Comparison of ENCODE assay signal across 1 cellular context in the genomic region with DNA sequence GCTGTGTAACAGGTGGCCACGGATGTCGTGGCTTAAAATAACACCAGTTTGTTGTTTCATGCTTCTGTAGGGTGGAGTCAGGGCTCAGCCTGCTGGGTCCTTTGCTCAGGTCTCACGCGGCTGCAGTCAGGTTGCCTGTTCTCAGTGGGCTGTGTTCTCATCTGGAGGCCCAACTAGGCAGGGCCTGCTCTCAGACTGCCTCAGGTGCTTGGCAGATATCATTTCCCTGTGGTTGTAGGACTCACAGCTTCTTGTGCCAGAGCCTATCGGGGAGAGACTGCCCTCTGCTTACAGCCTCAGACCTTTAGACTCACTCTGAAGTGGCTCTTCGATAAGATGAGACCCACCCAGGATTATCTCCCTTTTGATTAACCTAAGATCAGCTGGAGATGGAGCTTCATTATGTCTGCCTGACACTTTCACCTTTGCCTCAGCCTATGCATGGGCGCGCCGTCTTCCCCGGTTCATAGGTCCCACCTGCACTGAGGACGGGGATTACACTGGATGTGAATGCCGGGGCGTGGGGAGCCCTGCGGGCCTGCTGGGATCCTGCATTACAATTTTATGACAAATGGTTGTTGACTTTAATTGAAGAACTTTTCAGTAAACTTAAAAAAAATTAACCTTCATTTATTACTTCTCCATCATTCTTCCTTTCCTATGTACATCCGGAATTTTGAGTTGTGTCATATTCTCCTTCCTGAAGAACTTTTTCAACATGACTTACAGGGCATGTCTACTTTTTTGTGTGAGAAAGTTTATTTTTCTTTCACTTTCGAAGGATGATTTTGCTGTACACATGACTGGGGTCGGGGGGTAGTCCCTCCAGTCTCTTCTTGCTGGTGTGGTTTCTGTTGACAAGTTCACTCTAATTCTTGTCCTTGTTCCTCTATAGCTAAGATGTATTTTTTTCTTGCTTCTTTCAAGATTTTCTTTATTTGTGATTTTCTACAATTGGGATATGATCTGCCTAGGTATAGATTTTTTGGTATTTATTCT.
TF ChIP-seq lines count a peak whose summit lies in the region.

No MANE protein-coding gene starts in this region.

TF ChIP-seq in GM23338, 12 proteins besides CTCF, POLR2A, EP300 and RAD21 (continued from another document):
- TF ChIP-seq, protein P1, sequence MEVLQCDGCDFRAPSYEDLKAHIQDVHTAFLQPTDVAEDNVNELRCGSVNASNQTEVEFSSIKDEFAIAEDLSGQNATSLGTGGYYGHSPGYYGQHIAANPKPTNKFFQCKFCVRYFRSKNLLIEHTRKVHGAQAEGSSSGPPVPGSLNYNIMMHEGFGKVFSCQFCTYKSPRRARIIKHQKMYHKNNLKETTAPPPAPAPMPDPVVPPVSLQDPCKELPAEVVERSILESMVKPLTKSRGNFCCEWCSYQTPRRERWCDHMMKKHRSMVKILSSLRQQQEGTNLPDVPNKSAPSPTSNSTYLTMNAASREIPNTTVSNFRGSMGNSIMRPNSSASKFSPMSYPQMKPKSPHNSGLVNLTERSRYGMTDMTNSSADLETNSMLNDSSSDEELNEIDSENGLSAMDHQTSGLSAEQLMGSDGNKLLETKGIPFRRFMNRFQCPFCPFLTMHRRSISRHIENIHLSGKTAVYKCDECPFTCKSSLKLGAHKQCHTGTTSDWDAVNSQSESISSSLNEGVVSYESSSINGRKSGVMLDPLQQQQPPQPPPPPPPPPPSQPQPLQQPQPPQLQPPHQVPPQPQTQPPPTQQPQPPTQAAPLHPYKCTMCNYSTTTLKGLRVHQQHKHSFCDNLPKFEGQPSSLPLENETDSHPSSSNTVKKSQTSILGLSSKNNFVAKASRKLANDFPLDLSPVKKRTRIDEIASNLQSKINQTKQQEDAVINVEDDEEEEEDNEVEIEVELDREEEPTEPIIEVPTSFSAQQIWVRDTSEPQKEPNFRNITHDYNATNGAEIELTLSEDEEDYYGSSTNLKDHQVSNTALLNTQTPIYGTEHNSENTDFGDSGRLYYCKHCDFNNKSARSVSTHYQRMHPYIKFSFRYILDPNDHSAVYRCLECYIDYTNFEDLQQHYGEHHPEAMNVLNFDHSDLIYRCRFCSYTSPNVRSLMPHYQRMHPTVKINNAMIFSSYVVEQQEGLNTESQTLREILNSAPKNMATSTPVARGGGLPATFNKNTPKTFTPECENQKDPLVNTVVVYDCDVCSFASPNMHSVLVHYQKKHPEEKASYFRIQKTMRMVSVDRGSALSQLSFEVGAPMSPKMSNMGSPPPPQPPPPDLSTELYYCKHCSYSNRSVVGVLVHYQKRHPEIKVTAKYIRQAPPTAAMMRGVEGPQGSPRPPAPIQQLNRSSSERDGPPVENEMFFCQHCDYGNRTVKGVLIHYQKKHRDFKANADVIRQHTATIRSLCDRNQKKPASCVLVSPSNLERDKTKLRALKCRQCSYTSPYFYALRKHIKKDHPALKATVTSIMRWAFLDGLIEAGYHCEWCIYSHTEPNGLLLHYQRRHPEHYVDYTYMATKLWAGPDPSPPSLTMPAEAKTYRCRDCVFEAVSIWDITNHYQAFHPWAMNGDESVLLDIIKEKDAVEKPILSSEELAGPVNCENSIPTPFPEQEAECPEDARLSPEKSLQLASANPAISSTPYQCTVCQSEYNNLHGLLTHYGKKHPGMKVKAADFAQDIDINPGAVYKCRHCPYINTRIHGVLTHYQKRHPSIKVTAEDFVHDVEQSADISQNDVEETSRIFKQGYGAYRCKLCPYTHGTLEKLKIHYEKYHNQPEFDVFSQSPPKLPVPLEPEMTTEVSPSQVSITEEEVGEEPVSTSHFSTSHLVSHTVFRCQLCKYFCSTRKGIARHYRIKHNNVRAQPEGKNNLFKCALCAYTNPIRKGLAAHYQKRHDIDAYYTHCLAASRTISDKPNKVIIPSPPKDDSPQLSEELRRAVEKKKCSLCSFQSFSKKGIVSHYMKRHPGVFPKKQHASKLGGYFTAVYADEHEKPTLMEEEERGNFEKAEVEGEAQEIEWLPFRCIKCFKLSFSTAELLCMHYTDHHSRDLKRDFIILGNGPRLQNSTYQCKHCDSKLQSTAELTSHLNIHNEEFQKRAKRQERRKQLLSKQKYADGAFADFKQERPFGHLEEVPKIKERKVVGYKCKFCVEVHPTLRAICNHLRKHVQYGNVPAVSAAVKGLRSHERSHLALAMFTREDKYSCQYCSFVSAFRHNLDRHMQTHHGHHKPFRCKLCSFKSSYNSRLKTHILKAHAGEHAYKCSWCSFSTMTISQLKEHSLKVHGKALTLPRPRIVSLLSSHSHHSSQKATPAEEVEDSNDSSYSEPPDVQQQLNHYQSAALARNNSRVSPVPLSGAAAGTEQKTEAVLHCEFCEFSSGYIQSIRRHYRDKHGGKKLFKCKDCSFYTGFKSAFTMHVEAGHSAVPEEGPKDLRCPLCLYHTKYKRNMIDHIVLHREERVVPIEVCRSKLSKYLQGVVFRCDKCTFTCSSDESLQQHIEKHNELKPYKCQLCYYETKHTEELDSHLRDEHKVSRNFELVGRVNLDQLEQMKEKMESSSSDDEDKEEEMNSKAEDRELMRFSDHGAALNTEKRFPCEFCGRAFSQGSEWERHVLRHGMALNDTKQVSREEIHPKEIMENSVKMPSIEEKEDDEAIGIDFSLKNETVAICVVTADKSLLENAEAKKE (CRISPR knock-in tag; IDR thresholded peaks at IDR 0.05), result no peak
- no peak for TF ChIP-seq ZNF114 (CRISPR knock-in tag; IDR thresholded peaks at IDR 0.05)
- TF ChIP-seq ZNF331 (CRISPR knock-in tag; IDR thresholded peaks at IDR 0.05; ENCODE audit: low read depth), result no peak
- TF ChIP-seq ETS1 (IDR thresholded peaks at IDR 0.05), result no peak
- TF ChIP-seq CREB1 (CRISPR knock-in tag; IDR thresholded peaks at IDR 0.05; ENCODE audit: low read depth), result no peak
- TF ChIP-seq, protein P2, sequence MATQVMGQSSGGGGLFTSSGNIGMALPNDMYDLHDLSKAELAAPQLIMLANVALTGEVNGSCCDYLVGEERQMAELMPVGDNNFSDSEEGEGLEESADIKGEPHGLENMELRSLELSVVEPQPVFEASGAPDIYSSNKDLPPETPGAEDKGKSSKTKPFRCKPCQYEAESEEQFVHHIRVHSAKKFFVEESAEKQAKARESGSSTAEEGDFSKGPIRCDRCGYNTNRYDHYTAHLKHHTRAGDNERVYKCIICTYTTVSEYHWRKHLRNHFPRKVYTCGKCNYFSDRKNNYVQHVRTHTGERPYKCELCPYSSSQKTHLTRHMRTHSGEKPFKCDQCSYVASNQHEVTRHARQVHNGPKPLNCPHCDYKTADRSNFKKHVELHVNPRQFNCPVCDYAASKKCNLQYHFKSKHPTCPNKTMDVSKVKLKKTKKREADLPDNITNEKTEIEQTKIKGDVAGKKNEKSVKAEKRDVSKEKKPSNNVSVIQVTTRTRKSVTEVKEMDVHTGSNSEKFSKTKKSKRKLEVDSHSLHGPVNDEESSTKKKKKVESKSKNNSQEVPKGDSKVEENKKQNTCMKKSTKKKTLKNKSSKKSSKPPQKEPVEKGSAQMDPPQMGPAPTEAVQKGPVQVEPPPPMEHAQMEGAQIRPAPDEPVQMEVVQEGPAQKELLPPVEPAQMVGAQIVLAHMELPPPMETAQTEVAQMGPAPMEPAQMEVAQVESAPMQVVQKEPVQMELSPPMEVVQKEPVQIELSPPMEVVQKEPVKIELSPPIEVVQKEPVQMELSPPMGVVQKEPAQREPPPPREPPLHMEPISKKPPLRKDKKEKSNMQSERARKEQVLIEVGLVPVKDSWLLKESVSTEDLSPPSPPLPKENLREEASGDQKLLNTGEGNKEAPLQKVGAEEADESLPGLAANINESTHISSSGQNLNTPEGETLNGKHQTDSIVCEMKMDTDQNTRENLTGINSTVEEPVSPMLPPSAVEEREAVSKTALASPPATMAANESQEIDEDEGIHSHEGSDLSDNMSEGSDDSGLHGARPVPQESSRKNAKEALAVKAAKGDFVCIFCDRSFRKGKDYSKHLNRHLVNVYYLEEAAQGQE (IDR thresholded peaks at IDR 0.05; ENCODE audit: unreplicated experiment), result no peak
- TF ChIP-seq JUNB (IDR thresholded peaks at IDR 0.05; ENCODE audit: unreplicated experiment), result no peak
- no peak for TF ChIP-seq NANOG (IDR thresholded peaks at IDR 0.05; ENCODE audit: borderline replicate concordance)
- no peak for TF ChIP-seq POLR2AphosphoS5 (IDR thresholded peaks at IDR 0.05; ENCODE audit: low read depth)
